19 cellular contexts compared by ENCODE assay signal in the genomic region with DNA sequence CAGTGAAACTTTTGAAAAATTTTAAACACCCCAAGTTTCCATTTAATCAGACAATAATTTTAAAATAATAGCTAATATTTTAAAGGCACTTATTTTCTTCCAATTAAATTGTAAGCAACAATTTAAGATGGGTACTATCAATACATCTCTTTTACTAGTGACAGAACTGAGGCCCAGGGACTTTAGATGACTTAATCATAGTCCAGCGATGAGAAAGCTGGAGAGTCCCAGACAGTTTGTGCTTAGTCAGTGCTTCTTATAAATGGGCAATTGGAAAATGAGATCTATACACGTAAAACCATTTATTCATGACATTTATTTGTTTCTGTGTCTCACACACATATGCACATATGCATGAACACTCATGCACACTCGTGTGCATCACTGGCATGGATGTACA.
A peak's percentile ranks its signal among the peaks of the same experiment; 100 is the strongest.
DNase-seq lines count a peak whose midpoint lies in the region; ATAC-seq, FAIRE-seq and TF ChIP-seq lines count a peak whose summit lies in the region.
"Had no signal": no experiment of that assay in that cellular context is flagged by ENCODE, and none has a peak within 500 bp of the region (broad histone marks: within the 10 kb centered on the region; RNA-seq: fewer than 3 reads in every experiment).

No MANE protein-coding gene starts in this region.

- no peak for TF ChIP-seq CTCF in OCI-LY3 (IDR thresholded peaks at IDR 0.05; ENCODE audit: low read depth, low read length)
- TF ChIP-seq CTCF in GM12878 (IDR thresholded peaks at IDR 0.05 in 2 of 3, conservative IDR thresholded peaks at IDR 0.05 in 1 of 3; ENCODE audit: control insufficient read depth in 2 of 3, extremely low read depth in 1 of 3, insufficient read depth in 1 of 3, low read depth in 3 of 3, low read length in 3 of 3) = no peak

- H3K27me3 ChIP-seq in OCI-LY3 (ENCODE audit: low read depth, low read length) (no peaks in the 10 kb centered on the region), GM12878 (replicated peaks in 1 of 2; ENCODE audit: control insufficient read depth in 2 of 2, insufficient read depth in 2 of 2, low read length in 1 of 2) (no peaks in the 10 kb centered on the region), neuronal stem cell (ENCODE audit: control insufficient read depth in 3 of 3, insufficient read depth in 3 of 3, low read depth in 1 of 3, low read length in 3 of 3) (no peaks in the 10 kb centered on the region)
- H3K27me3 ChIP-seq: BLaER1 had no signal

- TF ChIP-seq RAD21 in GM12878 (IDR thresholded peaks at IDR 0.05; ENCODE audit: insufficient read depth, low read depth, low read length) = no peak

- H3K23ac ChIP-seq in neuronal stem cell (ENCODE audit: low read depth, low read length, poor library complexity) = no peak overlapping the region

- H4K91ac ChIP-seq in neuronal stem cell (ENCODE audit: low read depth, low read length, poor library complexity) = no peak overlapping the region

- DNase-seq in GM12878 (ENCODE audit: low read depth, low spot score) (no peak), Right ventricle myocardium superior (no peak), neuronal stem cell (ENCODE audit: low spot score) (no peak), GDM1 (lab: John Stamatoyannopoulos, UW) (no peak)
- DNase-seq in activated CD4-positive, alpha-beta T cell treated with anti-CD3 and anti-CD28 coated beads for 1 hour = no peak
- DNase-seq: Caco-2; CD4-positive, CD25-positive, alpha-beta regulatory T cell; CD8-positive, alpha-beta T cell; DMS153; DND-41; H7; HCEC 1CT had no signal

- POLR2A ChIA-PET in GM12878 (lab: Charles Lee) = interaction anchor here (1.1 kb wide), 1 partner anchor 12 kb away, joined by 5 read pairs; no protein-coding TSS in a partner anchor

- WGBS in GM12878 (ENCODE audit: insufficient coverage, insufficient replicate concordance, low lambda C conversion rate, missing lambda C conversion rate) = 3% methylated on average over 3 of the region's 3 CpGs
- WGBS in neuronal stem cell (ENCODE audit: extremely low coverage in 2 of 2, insufficient read length in 2 of 2, insufficient replicate concordance in 1 of 2), 2 donors = no CpG with 5 or more reads among the region's 3 CpGs

- H2AFZ ChIP-seq in OCI-LY3 (ENCODE audit: low read depth, low read length) (0 out of 2 replicates have a peak overlapping the region, but pooled peaks have one; percentile 11), GM12878 (ENCODE audit: control insufficient read depth, low read depth, low read length) (no peak overlapping the region), neuronal stem cell (ENCODE audit: low read length) (no peak overlapping the region)

- 0 out of 2 replicates have a peak, but pooled peaks cover 2% of the 10 kb centered on the region for H3K9me3 ChIP-seq in OCI-LY3 (ENCODE audit: insufficient read depth, low read length)
- no peaks in the 10 kb centered on the region for H3K9me3 ChIP-seq in GM12878 (replicated peaks; ENCODE audit: control insufficient read depth, insufficient read depth, low read length)
- no peaks in the 10 kb centered on the region for H3K9me3 ChIP-seq in neuronal stem cell (replicated peaks in 1 of 2; ENCODE audit: control insufficient read depth in 2 of 2, insufficient read depth in 1 of 2, low read depth in 1 of 2, low read length in 2 of 2)
- H3K9me3 ChIP-seq: BLaER1, Caco-2 had no signal

- H3K79me2 ChIP-seq in OCI-LY3 (ENCODE audit: low read length) = no peaks in the 10 kb centered on the region
- no peaks in the 10 kb centered on the region for H3K79me2 ChIP-seq in GM12878 (ENCODE audit: control insufficient read depth, insufficient read depth, low read length)

- FAIRE-seq in GM12878 (lab: Jason Lieb, UNC) = no peak
- FAIRE-seq: GM12892, H1 had no signal

- no peak overlapping the region for H2BK5ac ChIP-seq in neuronal stem cell (ENCODE audit: low read length)

- H2BK12ac ChIP-seq in neuronal stem cell (ENCODE audit: low read length) = no peak overlapping the region

- in situ Hi-C loops in GM12878 (cut with MboI) = no loop called here

- RAD21 ChIA-PET in GM12878 (lab: Charles Lee; ENCODE audit: unreplicated experiment) = interaction anchor here (1.5 to 3.6 kb wide), 2 partner anchors 10 to 12 kb away, joined by 6 to 20 read pairs; no protein-coding TSS in a partner anchor

- no peaks in the 10 kb centered on the region for H4K20me1 ChIP-seq in OCI-LY3 (ENCODE audit: insufficient read depth, low read length)
- no peaks in the 10 kb centered on the region for H4K20me1 ChIP-seq in GM12878 (ENCODE audit: control insufficient read depth, insufficient read depth)
- H4K20me1 ChIP-seq: BLaER1 had no signal

- CTCF ChIA-PET in GM12878 (lab: Yijun Ruan, JAX) = interaction anchor here (0.7 kb wide), 1 partner anchor 87 kb away, joined by 3 read pairs; no protein-coding TSS in a partner anchor

- no peak for TF ChIP-seq POLR2A in GM12878 (IDR thresholded peaks at IDR 0.05; ENCODE audit: low read depth, low read length)

- H3K9ac ChIP-seq in OCI-LY3 (ENCODE audit: low read length) = no peak overlapping the region
- no peak overlapping the region for H3K9ac ChIP-seq in GM12878 (ENCODE audit: control insufficient read depth, insufficient read depth, low read length)
- no peak overlapping the region for H3K9ac ChIP-seq in neuronal stem cell (ENCODE audit: low read depth, low read length, poor library complexity)
- H3K9ac ChIP-seq: BLaER1 had no signal

- H2BK120ac ChIP-seq in neuronal stem cell (ENCODE audit: low read depth, low read length) = no peak overlapping the region

- no peak overlapping the region for H3K4ac ChIP-seq in neuronal stem cell (ENCODE audit: low read length)

- no peak overlapping the region for H4K8ac ChIP-seq in neuronal stem cell (ENCODE audit: low read depth, low read length)

- H3K27ac ChIP-seq in OCI-LY3 (ENCODE audit: low read length) (no peak overlapping the region), GM12878 (ENCODE audit: control insufficient read depth, insufficient read depth) (no peak overlapping the region), neuronal stem cell (replicated peaks; ENCODE audit: low read length) (no peak overlapping the region)
- H3K27ac ChIP-seq: BLaER1, C4-2B had no signal

- H2AK5ac ChIP-seq in neuronal stem cell (ENCODE audit: low read depth, low read length) = no peak overlapping the region

- SMC1A ChIA-PET in GM12878 (lab: Charles Lee; ENCODE audit: uncharacterized antibody, unreplicated experiment) = interaction anchor here (0.6 to 1.3 kb wide), 3 partner anchors 11 to 471 kb away, joined by 3 to 4 read pairs (median 3); no protein-coding TSS in a partner anchor

- peak; percentile 57 for ATAC-seq in GM18520 (IDR thresholded peaks at IDR 0.05; ENCODE audit: unreplicated experiment)
- ATAC-seq in HG02610 (IDR thresholded peaks at IDR 0.05; ENCODE audit: unreplicated experiment) = peak; percentile 57
- peak; percentile 71 for ATAC-seq in GM12878
- no peak for ATAC-seq in Right ventricle myocardium superior (ENCODE audit: poor library complexity)
- ATAC-seq: CD8-positive, alpha-beta T cell had no signal

- no peak overlapping the region for H2BK15ac ChIP-seq in neuronal stem cell (ENCODE audit: low read length)

- no peak overlapping the region for H3K18ac ChIP-seq in neuronal stem cell (ENCODE audit: low read length)

- H3K36me3 ChIP-seq in OCI-LY3 (replicated peaks; ENCODE audit: low read depth, low read length) (no peaks in the 10 kb centered on the region), GM12878 (ENCODE audit: control insufficient read depth in 2 of 2, insufficient read depth in 2 of 2, low read length in 1 of 2) (no peaks in the 10 kb centered on the region), neuronal stem cell (replicated peaks in 1 of 2; ENCODE audit: control insufficient read depth in 2 of 2, insufficient read depth in 2 of 2, low read length in 2 of 2) (no peaks in the 10 kb centered on the region)
- H3K36me3 ChIP-seq: BLaER1 had no signal

- no peak for TF ChIP-seq EP300 in GM12878 (IDR thresholded peaks at IDR 0.05; ENCODE audit: borderline replicate concordance in 1 of 2, control insufficient read depth in 1 of 2, low read depth in 2 of 2, low read length in 2 of 2)

- H3K4me2 ChIP-seq in OCI-LY3 (ENCODE audit: low read length) (no peak overlapping the region), GM12878 (ENCODE audit: control insufficient read depth, insufficient read depth) (no peak overlapping the region), neuronal stem cell (ENCODE audit: insufficient read depth, low read length, poor library complexity, severe bottlenecking) (no peak overlapping the region)
- H3K4me2 ChIP-seq: BLaER1 had no signal

- no TSS peak for BruUV-seq in GM12878 (replicated peaks; lab: Mats Ljungman, UMichigan)

- no peaks in the 10 kb centered on the region for H3K79me1 ChIP-seq in neuronal stem cell (ENCODE audit: low read depth, low read length)

- H3K4me3 ChIP-seq in OCI-LY3 (ENCODE audit: low read length) (no peak overlapping the region), GM12878 (no peak overlapping the region), neuronal stem cell (ENCODE audit: low read length in 2 of 2) (no peak overlapping the region)
- H3K4me3 ChIP-seq: BLaER1 had no signal

- intact Hi-C loops in GM12878 (cut with micrococcal nuclease; ENCODE audit: unreplicated experiment) (no loop called here), Right ventricle myocardium superior (cut with DNase I) (no loop called here)

- no peak overlapping the region for H3K14ac ChIP-seq in neuronal stem cell (ENCODE audit: low read length)

- H3K4me1 ChIP-seq in OCI-LY3 (ENCODE audit: low read length) = no peaks in the 10 kb centered on the region
- no peaks in the 10 kb centered on the region for H3K4me1 ChIP-seq in GM12878 (ENCODE audit: control insufficient read depth, insufficient read depth, low read length)
- H3K4me1 ChIP-seq in neuronal stem cell (ENCODE audit: control insufficient read depth in 2 of 2, insufficient read depth in 1 of 2, low read depth in 1 of 2, low read length in 2 of 2) = no peaks in the 10 kb centered on the region
- H3K4me1 ChIP-seq: BLaER1, Caco-2 had no signal

TF ChIP-seq in GM12878, 131 proteins besides CTCF, POLR2A, EP300 and RAD21:
- TF ChIP-seq, protein P1, sequence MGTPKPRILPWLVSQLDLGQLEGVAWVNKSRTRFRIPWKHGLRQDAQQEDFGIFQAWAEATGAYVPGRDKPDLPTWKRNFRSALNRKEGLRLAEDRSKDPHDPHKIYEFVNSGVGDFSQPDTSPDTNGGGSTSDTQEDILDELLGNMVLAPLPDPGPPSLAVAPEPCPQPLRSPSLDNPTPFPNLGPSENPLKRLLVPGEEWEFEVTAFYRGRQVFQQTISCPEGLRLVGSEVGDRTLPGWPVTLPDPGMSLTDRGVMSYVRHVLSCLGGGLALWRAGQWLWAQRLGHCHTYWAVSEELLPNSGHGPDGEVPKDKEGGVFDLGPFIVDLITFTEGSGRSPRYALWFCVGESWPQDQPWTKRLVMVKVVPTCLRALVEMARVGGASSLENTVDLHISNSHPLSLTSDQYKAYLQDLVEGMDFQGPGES (IDR thresholded peaks at IDR 0.05) = no peak
